Comparison of ENCODE assay signal across 1 cellular context in genomic region chr11:66676931-66677598, GRCh38.
TF ChIP-seq lines count a peak whose summit lies in the region.

No MANE protein-coding gene starts in this region.

TF ChIP-seq in K562, 482 proteins besides CTCF, POLR2A, EP300 and RAD21 (continued from another document):
- TF ChIP-seq ZNF407 (IDR thresholded peaks at IDR 0.05; ENCODE audit: low read depth) (no peak), KDM1A (IDR thresholded peaks at IDR 0.05) (no peak), ZNF224 (CRISPR knock-in tag; IDR thresholded peaks at IDR 0.05) (no peak), E2F6 (IDR thresholded peaks at IDR 0.05; ENCODE audit: borderline replicate concordance in 1 of 2, extremely low read depth in 1 of 2, insufficient read depth in 1 of 2, insufficient read length in 1 of 2, low read depth in 1 of 2, low read length in 1 of 2, poor library complexity in 1 of 2, severe bottlenecking in 1 of 2) (peak; percentile 16 to 70), MTA3 (IDR thresholded peaks at IDR 0.05; ENCODE audit: borderline replicate concordance) (no peak)
TF ChIP-seq in K562: peak in this region for 14.
